14 cellular contexts compared by ENCODE assay signal in the genomic region with DNA sequence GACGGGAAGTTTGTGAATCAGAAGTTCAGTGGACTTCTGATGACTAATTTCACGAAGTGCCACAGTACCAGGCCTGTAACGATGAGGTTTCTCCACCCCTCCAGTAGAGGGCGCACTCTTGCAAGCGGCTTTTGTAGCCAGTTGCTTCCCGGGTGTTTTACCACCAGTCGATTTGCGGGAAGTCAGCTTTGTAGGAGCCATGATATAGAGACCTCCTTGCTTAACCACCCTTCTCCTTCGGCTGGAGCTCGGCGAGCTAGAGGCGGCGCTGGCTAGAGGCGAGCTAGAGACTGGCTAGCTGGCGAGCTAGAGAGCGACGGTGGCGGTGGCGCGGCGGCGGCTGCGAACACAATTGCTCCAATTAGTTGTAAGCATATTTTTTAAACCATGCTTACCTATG.
DNase-seq lines count a peak whose midpoint lies in the region; ATAC-seq, FAIRE-seq and TF ChIP-seq lines count a peak whose summit lies in the region.
"Had no signal": no experiment of that assay in that cellular context is flagged by ENCODE, and none has a peak within 500 bp of the region (broad histone marks: within the 10 kb centered on the region; RNA-seq: fewer than 3 reads in every experiment).

No MANE protein-coding gene starts in this region.

- no peak overlapping the region for H3K27ac Mint-ChIP-seq in activated naive CD4-positive, alpha-beta T cell treated with anti-CD3 and anti-CD28 coated beads for 36 hours
- no peak overlapping the region for H3K27ac Mint-ChIP-seq in activated naive CD4-positive, alpha-beta T cell treated with anti-CD3 and anti-CD28 coated beads, Interleukin-2, amount 50 U/mL, for 72 hours

- H3K27me3 ChIP-seq in Loucy (ENCODE audit: insufficient read depth, low read length, poor library complexity, severe bottlenecking) (no peaks in the 10 kb centered on the region), bronchial epithelial cell (ENCODE audit: control insufficient read depth, insufficient read depth, low read length) (no peaks in the 10 kb centered on the region), neuronal stem cell (ENCODE audit: control insufficient read depth in 3 of 3, insufficient read depth in 3 of 3, low read depth in 1 of 3, low read length in 3 of 3) (no peaks in the 10 kb centered on the region)
- H3K27me3 ChIP-seq: upper lobe of left lung had no signal

- H4K20me1 ChIP-seq in Loucy (ENCODE audit: insufficient read depth, low read length, poor library complexity, severe bottlenecking): no peaks in the 10 kb centered on the region

- no peaks in the 10 kb centered on the region for H3K4me1 Mint-ChIP-seq in activated naive CD4-positive, alpha-beta T cell treated with anti-CD3 and anti-CD28 coated beads for 36 hours (ENCODE audit: low read depth)

- H3K4me3 Mint-ChIP-seq in activated naive CD4-positive, alpha-beta T cell treated with anti-CD3 and anti-CD28 coated beads for 36 hours: no peak overlapping the region

- H3K9ac ChIP-seq in Loucy (ENCODE audit: low read depth, low read length, poor library complexity, severe bottlenecking) (no peak overlapping the region), neuronal stem cell (ENCODE audit: low read depth, low read length, poor library complexity) (no peak overlapping the region)

- no peak overlapping the region for H2AK5ac ChIP-seq in neuronal stem cell (ENCODE audit: low read depth, low read length)

- H3K27ac ChIP-seq in neuronal stem cell (replicated peaks; ENCODE audit: low read length): no peak overlapping the region
- H3K27ac ChIP-seq: lower lobe of right lung, prostate gland, upper lobe of left lung had no signal

- H3K14ac ChIP-seq in neuronal stem cell (ENCODE audit: low read length): no peak overlapping the region

- no peaks in the 10 kb centered on the region for H3K27me3 Mint-ChIP-seq in activated naive CD4-positive, alpha-beta T cell treated with anti-CD3 and anti-CD28 coated beads for 36 hours (ENCODE audit: low read depth)

- no peaks in the 10 kb centered on the region for H3K9me2 ChIP-seq in Loucy (replicated peaks; ENCODE audit: low read depth, low read length)

- H3F3A ChIP-seq in Loucy (ENCODE audit: low read depth): no peaks in the 10 kb centered on the region

- H3K4ac ChIP-seq in neuronal stem cell (ENCODE audit: low read length): no peak overlapping the region

- H4K8ac ChIP-seq in neuronal stem cell (ENCODE audit: low read depth, low read length): no peak overlapping the region

- no peaks in the 10 kb centered on the region for H3K9me3 Mint-ChIP-seq in activated naive CD4-positive, alpha-beta T cell treated with anti-CD3 and anti-CD28 coated beads for 36 hours
- H3K9me3 Mint-ChIP-seq in activated naive CD4-positive, alpha-beta T cell treated with anti-CD3 and anti-CD28 coated beads, Interleukin-2, amount 50 U/mL, for 72 hours: peaks cover 0 to 5% of the 10 kb centered on the region in 2 donors

- no peaks in the 10 kb centered on the region for H3K9me3 ChIP-seq in Loucy (ENCODE audit: insufficient read depth, low read depth, low read length)
- peaks cover 0 to 2% of the 10 kb centered on the region in 2 donors for H3K9me3 ChIP-seq in neuronal stem cell (replicated peaks in 1 of 2; ENCODE audit: control insufficient read depth in 2 of 2, insufficient read depth in 1 of 2, low read depth in 1 of 2, low read length in 2 of 2)
- H3K9me3 ChIP-seq: lower lobe of right lung, prostate gland, upper lobe of left lung had no signal

- no peak overlapping the region for H3K23ac ChIP-seq in neuronal stem cell (ENCODE audit: low read depth, low read length, poor library complexity)

- FAIRE-seq in bronchial epithelial cell (lab: Jason Lieb, UNC): no peak

- no peak overlapping the region for H2AFZ ChIP-seq in Loucy (ENCODE audit: low read length)
- no peak overlapping the region for H2AFZ ChIP-seq in neuronal stem cell (ENCODE audit: low read length)

- no peaks in the 10 kb centered on the region for H3K79me2 ChIP-seq in Loucy (ENCODE audit: insufficient read depth, low read length)

- H3K36me3 ChIP-seq in Loucy (ENCODE audit: insufficient read depth, low read length) (no peaks in the 10 kb centered on the region), bronchial epithelial cell (ENCODE audit: control insufficient read depth, insufficient read depth, low read length) (no peaks in the 10 kb centered on the region), neuronal stem cell (replicated peaks in 1 of 2; ENCODE audit: control insufficient read depth in 2 of 2, insufficient read depth in 2 of 2, low read length in 2 of 2) (no peaks in the 10 kb centered on the region)
- H3K36me3 ChIP-seq: lower lobe of right lung, prostate gland, upper lobe of left lung had no signal

- H3K36me3 Mint-ChIP-seq in activated naive CD4-positive, alpha-beta T cell treated with anti-CD3 and anti-CD28 coated beads for 36 hours (ENCODE audit: low read depth): no peaks in the 10 kb centered on the region
- no peaks in the 10 kb centered on the region for H3K36me3 Mint-ChIP-seq in activated naive CD4-positive, alpha-beta T cell treated with anti-CD3 and anti-CD28 coated beads, Interleukin-2, amount 50 U/mL, for 72 hours

- H2BK15ac ChIP-seq in neuronal stem cell (ENCODE audit: low read length): no peak overlapping the region

- no peak overlapping the region for H4K91ac ChIP-seq in neuronal stem cell (ENCODE audit: low read depth, low read length, poor library complexity)

- no peak overlapping the region for H2BK5ac ChIP-seq in neuronal stem cell (ENCODE audit: low read length)

- intact Hi-C loops in activated naive CD4-positive, alpha-beta T cell treated with anti-CD3 and anti-CD28 coated beads for 36 hours (cut with micrococcal nuclease): no loop called here
- intact Hi-C loops in left colon (cut with DNase I, micrococcal nuclease): no loop called here

- TF ChIP-seq CTCF in Loucy (conservative IDR thresholded peaks at IDR 0.05; ENCODE audit: low read length): peak; percentile 54
- peak; percentile 7 for TF ChIP-seq CTCF in bronchial epithelial cell (IDR thresholded peaks at IDR 0.05; ENCODE audit: insufficient read depth, low read length, severe bottlenecking)
- peak; percentile 33 for TF ChIP-seq CTCF in retinal pigment epithelial cell (conservative IDR thresholded peaks at IDR 0.05; ENCODE audit: low read depth, low read length)

- no peaks in the 10 kb centered on the region for H3K79me1 ChIP-seq in neuronal stem cell (ENCODE audit: low read depth, low read length)

- no peak overlapping the region for H3K18ac ChIP-seq in neuronal stem cell (ENCODE audit: low read length)

- H3K4me1 ChIP-seq in Loucy (ENCODE audit: insufficient read depth, low read length, poor library complexity, severe bottlenecking): no peaks in the 10 kb centered on the region
- H3K4me1 ChIP-seq in neuronal stem cell (ENCODE audit: control insufficient read depth in 2 of 2, insufficient read depth in 1 of 2, low read depth in 1 of 2, low read length in 2 of 2): no peaks in the 10 kb centered on the region
- H3K4me1 ChIP-seq: lower lobe of right lung, prostate gland, upper lobe of left lung had no signal

- peak; percentile 4 for DNase-seq in activated naive CD4-positive, alpha-beta T cell treated with anti-CD3 and anti-CD28 coated beads for 36 hours
- no peak for DNase-seq in activated naive CD4-positive, alpha-beta T cell treated with anti-CD3 and anti-CD28 coated beads, Interleukin-2, amount 50 U/mL, for 72 hours (ENCODE audit: low spot score in 2 of 2)
- DNase-seq in bronchial epithelial cell (ENCODE audit: low read depth) (no peak), retinal pigment epithelial cell (ENCODE audit: low read depth) (no peak), left colon (no peak), neuronal stem cell (ENCODE audit: low spot score) (no peak)
- DNase-seq: AML-193, lower lobe of right lung, NCI-H446 treated with DMSO at 0.1 percent for 48 hours, T-helper 1 cell had no signal

- WGBS in neuronal stem cell (ENCODE audit: extremely low coverage in 2 of 2, insufficient read length in 2 of 2, insufficient replicate concordance in 1 of 2), 2 donors: no CpG with 5 or more reads among the region's 23 CpGs

- CTCF ChIA-PET in activated naive CD4-positive, alpha-beta T cell treated with anti-CD3 and anti-CD28 coated beads for 36 hours (lab: Charles Lee): no interaction called here

- no peak overlapping the region for H2BK12ac ChIP-seq in neuronal stem cell (ENCODE audit: low read length)

- H3K4me3 ChIP-seq in Loucy (ENCODE audit: low read length, poor library complexity, severe bottlenecking) (no peak overlapping the region), bronchial epithelial cell (ENCODE audit: low read depth, low read length) (no peak overlapping the region), retinal pigment epithelial cell (ENCODE audit: low read length) (no peak overlapping the region), neuronal stem cell (ENCODE audit: low read length in 2 of 2) (no peak overlapping the region)
- H3K4me3 ChIP-seq: lower lobe of right lung, prostate gland, upper lobe of left lung had no signal

- H3K4me2 ChIP-seq in Loucy (ENCODE audit: low read depth, low read length, poor library complexity, severe bottlenecking) (no peak overlapping the region), neuronal stem cell (ENCODE audit: insufficient read depth, low read length, poor library complexity, severe bottlenecking) (no peak overlapping the region)

- no peak for ATAC-seq in activated naive CD4-positive, alpha-beta T cell treated with anti-CD3 and anti-CD28 coated beads, Interleukin-2, amount 50 U/mL, for 72 hours
- no peak for ATAC-seq in left colon
- ATAC-seq in HG03571 (IDR thresholded peaks at IDR 0.05; ENCODE audit: unreplicated experiment): no peak
- ATAC-seq: lower lobe of right lung had no signal

- no peak overlapping the region for H2BK120ac ChIP-seq in neuronal stem cell (ENCODE audit: low read depth, low read length)
